ENCODE assay signal across 1 cellular context in genomic region chr2:28392297-28393114, GRCh38.
A peak's percentile ranks its signal among the peaks of the same experiment; 100 is the strongest.
TF ChIP-seq lines count a peak whose summit lies in the region.

Gene FOSL2 (plus strand): TSS chr2:28392858. CDS start chr2:28393721, 863 bp downstream.

TF ChIP-seq in HepG2, 621 proteins besides CTCF, POLR2A, EP300 and RAD21 (continued from another document and continues in another):
- no peak; the same call in 1 of the 2 replicates for TF ChIP-seq ZNF318 (CRISPR knock-in tag; IDR thresholded peaks at IDR 0.05)
- 0 out of 2 replicates have a peak, but pooled peaks have one; percentile 46 for TF ChIP-seq ZNF329 (CRISPR knock-in tag; IDR thresholded peaks at IDR 0.05; ENCODE audit: low read depth)
- peak; percentile 56; the same call in 1 of the 2 replicates for TF ChIP-seq ZNF547 (CRISPR knock-in tag; IDR thresholded peaks at IDR 0.05)
- peak; percentile 73 for TF ChIP-seq PITX1 (CRISPR knock-in tag; IDR thresholded peaks at IDR 0.05)
- peak; percentile 47 for TF ChIP-seq AGO2 (optimal IDR thresholded peaks at IDR 0.05; ENCODE audit: low read depth, low read length)
- no peak for TF ChIP-seq ZC3H4 (CRISPR knock-in tag; IDR thresholded peaks at IDR 0.05; ENCODE audit: borderline replicate concordance)
- peak; percentile 56; the same call in 1 of the 2 replicates for TF ChIP-seq FOXC1 (CRISPR knock-in tag; IDR thresholded peaks at IDR 0.05; ENCODE audit: borderline replicate concordance)
- peak; percentile 41 for TF ChIP-seq RBM39 (IDR thresholded peaks at IDR 0.05; ENCODE audit: low read depth, low read length, poor library complexity, severe bottlenecking)
- peak; percentile 77 for TF ChIP-seq HNRNPK (IDR thresholded peaks at IDR 0.05; ENCODE audit: low read depth, low read length, poor library complexity, severe bottlenecking)
- TF ChIP-seq SOX13 (IDR thresholded peaks at IDR 0.05), result 0 out of 2 replicates have a peak, but pooled peaks have one; percentile 37
- TF ChIP-seq SOX13 (CRISPR knock-in tag; conservative IDR thresholded peaks at IDR 0.05 in 1 of 2, IDR thresholded peaks at IDR 0.05 in 1 of 2), result peak in 1 of 2 experiments; percentile 83; a peak in 2 of 4 replicates
- TF ChIP-seq HCFC1 (IDR thresholded peaks at IDR 0.05; ENCODE audit: low read depth, low read length), result 0 out of 2 replicates have a peak, but pooled peaks have one; percentile 5
- peak; percentile 77 for TF ChIP-seq HOXA5 (CRISPR knock-in tag; IDR thresholded peaks at IDR 0.05)
- no peak for TF ChIP-seq RBAK (CRISPR knock-in tag; IDR thresholded peaks at IDR 0.05)
- peak; percentile 82 for TF ChIP-seq ZNF652 (CRISPR knock-in tag; IDR thresholded peaks at IDR 0.05; ENCODE audit: borderline replicate concordance, low read depth)
- TF ChIP-seq NFRKB (IDR thresholded peaks at IDR 0.05), result no peak
- TF ChIP-seq GTF3A (CRISPR knock-in tag; conservative IDR thresholded peaks at IDR 0.05), result 0 out of 2 replicates have a peak, but pooled peaks have one; percentile 75
- TF ChIP-seq TBX2 (CRISPR knock-in tag; IDR thresholded peaks at IDR 0.05; ENCODE audit: borderline replicate concordance), result peak; percentile 86; the same call in 1 of the 2 replicates
- TF ChIP-seq TAF1 (CRISPR knock-in tag; IDR thresholded peaks at IDR 0.05), result peak; percentile 94
- no peak for TF ChIP-seq KDM1A (CRISPR knock-in tag; IDR thresholded peaks at IDR 0.05)
- no peak for TF ChIP-seq NCOA5 (CRISPR knock-in tag; IDR thresholded peaks at IDR 0.05)
- no peak for TF ChIP-seq GABPA (IDR thresholded peaks at IDR 0.05; ENCODE audit: low read depth, low read length)
- TF ChIP-seq GABPA (CRISPR knock-in tag; IDR thresholded peaks at IDR 0.05; ENCODE audit: low read depth), result peak; percentile 59; the same call in 1 of the 2 replicates
- TF ChIP-seq SIN3B (IDR thresholded peaks at IDR 0.05; ENCODE audit: low read length), result no peak
- TF ChIP-seq ZNF672 (CRISPR knock-in tag; IDR thresholded peaks at IDR 0.05), result no peak
- peak; percentile 73 for TF ChIP-seq ZFP91 (CRISPR knock-in tag; IDR thresholded peaks at IDR 0.05; ENCODE audit: borderline replicate concordance)
- TF ChIP-seq ZNF496 (CRISPR knock-in tag; IDR thresholded peaks at IDR 0.05; ENCODE audit: insufficient replicate concordance), result no peak
- peak; percentile 99 for TF ChIP-seq JUNB (CRISPR knock-in tag; IDR thresholded peaks at IDR 0.05; ENCODE audit: borderline replicate concordance)
- TF ChIP-seq ZGPAT (CRISPR knock-in tag; IDR thresholded peaks at IDR 0.05), result peak; percentile 95
- peak; percentile 67; the same call in 1 of the 2 replicates for TF ChIP-seq ZNF607 (CRISPR knock-in tag; IDR thresholded peaks at IDR 0.05; ENCODE audit: borderline replicate concordance)
- no peak for TF ChIP-seq GMEB2 (CRISPR knock-in tag; IDR thresholded peaks at IDR 0.05; ENCODE audit: low read depth)
- TF ChIP-seq HMGXB4 (CRISPR knock-in tag; IDR thresholded peaks at IDR 0.05; ENCODE audit: borderline replicate concordance in 1 of 2, low read depth in 1 of 2), result peak; percentile 83 to 92
- no peak; the same call in 1 of the 2 replicates for TF ChIP-seq ZFP82 (CRISPR knock-in tag; IDR thresholded peaks at IDR 0.05; ENCODE audit: borderline replicate concordance)
- TF ChIP-seq STAG1 (CRISPR knock-in tag; IDR thresholded peaks at IDR 0.05), result no peak
- peak; percentile 98 for TF ChIP-seq ZNF263 (CRISPR knock-in tag; IDR thresholded peaks at IDR 0.05)
- peak; percentile 62 for TF ChIP-seq ZNF747 (CRISPR knock-in tag; IDR thresholded peaks at IDR 0.05; ENCODE audit: borderline replicate concordance)
- no peak for TF ChIP-seq ZNF24 (IDR thresholded peaks at IDR 0.05)
- TF ChIP-seq SRSF9 (IDR thresholded peaks at IDR 0.05; ENCODE audit: borderline replicate concordance, insufficient read depth, low read depth, low read length, poor library complexity, severe bottlenecking), result no peak
- peak; percentile 92 for TF ChIP-seq SALL2 (CRISPR knock-in tag; IDR thresholded peaks at IDR 0.05)
- TF ChIP-seq ZNF772 (CRISPR knock-in tag; IDR thresholded peaks at IDR 0.05), result peak; percentile 84
- TF ChIP-seq TIGD3 (CRISPR knock-in tag; IDR thresholded peaks at IDR 0.05; ENCODE audit: borderline replicate concordance), result no peak
- TF ChIP-seq MXD1 (CRISPR knock-in tag; IDR thresholded peaks at IDR 0.05), result no peak; the same call in none of the 2 replicates
- no peak; the same call in 1 of the 2 replicates for TF ChIP-seq KDM5A (IDR thresholded peaks at IDR 0.05; ENCODE audit: borderline replicate concordance, low read length)
- no peak for TF ChIP-seq ZNF597 (CRISPR knock-in tag; IDR thresholded peaks at IDR 0.05)
- TF ChIP-seq ZNF30 (CRISPR knock-in tag; IDR thresholded peaks at IDR 0.05), result no peak
